Comparison of ENCODE assay signal across 16 cellular contexts in genomic region chr7:37411444-37412034, GRCh38. TPM values are rescaled to one million over a fixed set of nuclear protein-coding genes. Genes with fewer than 3 reads are reported as not detected.
DNase-seq lines count a peak whose midpoint lies in the region; ATAC-seq, FAIRE-seq and TF ChIP-seq lines count a peak whose summit lies in the region.
"Had no signal": no experiment of that assay in that cellular context is flagged by ENCODE, and none has a peak within 500 bp of the region (broad histone marks: within the 10 kb centered on the region; RNA-seq: fewer than 3 reads in every experiment).

No MANE protein-coding gene starts in this region.

- ATAC-seq in K562: no peak
- ATAC-seq: Right ventricle myocardium inferior; stimulated activated naive B cell treated with anti-CD40 and anti-IgM and Interleukin-4, amounts not matched to agents 10 μg/mL and 1 μg/mL and 100 μg/mL, for 72 hours had no signal

- H4K8ac ChIP-seq in mesenchymal stem cell (ENCODE audit: low read length): no peak overlapping the region

- peaks cover 48% of the 10 kb centered on the region for H3K4me1 ChIP-seq in CD4-positive, alpha-beta memory T cell (ENCODE audit: insufficient read depth, low read length)
- no peaks in the 10 kb centered on the region for H3K4me1 ChIP-seq in K562 (replicated peaks in 1 of 2; ENCODE audit: control insufficient read depth in 2 of 2, insufficient read depth in 2 of 2, low read length in 2 of 2)
- no peaks in the 10 kb centered on the region for H3K4me1 ChIP-seq in mesenchymal stem cell (ENCODE audit: control insufficient read depth, insufficient read depth, low read depth, low read length)
- H3K4me1 ChIP-seq in kidney (ENCODE audit: control insufficient read depth in 1 of 2, insufficient read depth in 1 of 2, low read depth in 1 of 2, low read length in 2 of 2): peaks cover 0 to 8% of the 10 kb centered on the region in 2 donors
- H3K4me1 ChIP-seq: colonic mucosa had no signal

- H4K20me1 ChIP-seq in K562 (replicated peaks; ENCODE audit: control insufficient read depth, insufficient read depth, low read length): no peaks in the 10 kb centered on the region

- no TSS peak for BruUV-seq in K562 (replicated peaks; lab: Mats Ljungman, UMichigan)

- H2BK15ac ChIP-seq in mesenchymal stem cell (ENCODE audit: low read depth, poor library complexity, severe bottlenecking): no peak overlapping the region

- no peaks in the 10 kb centered on the region for H3K79me1 ChIP-seq in mesenchymal stem cell (replicated peaks; ENCODE audit: low read length, poor library complexity, severe bottlenecking)

- H3K4ac ChIP-seq in mesenchymal stem cell (ENCODE audit: low read depth in 1 of 2, low read length in 2 of 2): no peak overlapping the region

- no peaks in the 10 kb centered on the region for H3K36me3 ChIP-seq in CD4-positive, alpha-beta memory T cell (ENCODE audit: insufficient read depth, low read length)
- H3K36me3 ChIP-seq in K562 (ENCODE audit: control insufficient read depth, insufficient read depth, low read length): no peaks in the 10 kb centered on the region
- H3K36me3 ChIP-seq in mesenchymal stem cell (ENCODE audit: control insufficient read depth in 1 of 2, insufficient read depth in 2 of 2, low read depth in 1 of 2, low read length in 2 of 2): no peaks in the 10 kb centered on the region
- H3K36me3 ChIP-seq in kidney (ENCODE audit: control insufficient read depth in 1 of 2, insufficient read depth in 2 of 2, low read length in 2 of 2): no peaks in the 10 kb centered on the region
- H3K36me3 ChIP-seq: colonic mucosa, lower lobe of right lung had no signal

- intact Hi-C loops in CD4-positive, alpha-beta memory T cell (cut with micrococcal nuclease): loop anchor here (2.0 to 5.0 kb wide), 2 partner anchors 29 to 44 kb away; no protein-coding TSS in a partner anchor
- intact Hi-C loops in K562 (cut with micrococcal nuclease) (no loop called here), kidney (cut with DNase I) (no loop called here)

- TF ChIP-seq POLR2A in K562 (conservative IDR thresholded peaks at IDR 0.05): no peak

- H3K4me3 ChIP-seq in CD4-positive, alpha-beta memory T cell (ENCODE audit: low read length in 2 of 2): no peak overlapping the region
- H3K4me3 ChIP-seq in K562 (no peak overlapping the region), mesenchymal stem cell (ENCODE audit: insufficient read depth in 1 of 2, low read depth in 1 of 2, low read length in 2 of 2) (no peak overlapping the region), kidney (ENCODE audit: low read length in 2 of 2) (no peak overlapping the region)
- H3K4me3 ChIP-seq: colonic mucosa, lower lobe of right lung had no signal

- in situ Hi-C loops in K562 (cut with MboI): no loop called here

- TF ChIP-seq CTCF in K562 (IDR thresholded peaks at IDR 0.05 in 2 of 3, conservative IDR thresholded peaks at IDR 0.05 in 1 of 3; ENCODE audit: insufficient read depth in 2 of 3, low read depth in 1 of 3, low read length in 3 of 3) (no peak), kidney (IDR thresholded peaks at IDR 0.05; ENCODE audit: borderline replicate concordance, extremely low read depth, insufficient read depth) (no peak)

- peak overlapping the region; percentile 49 for H3K27ac ChIP-seq in CD4-positive, alpha-beta memory T cell (ENCODE audit: low read depth, low read length)
- H3K27ac ChIP-seq in K562 (ENCODE audit: extremely low read depth, low read depth, low read length) (no peak overlapping the region), mesenchymal stem cell (ENCODE audit: low read length, poor library complexity, severe bottlenecking) (no peak overlapping the region), kidney (ENCODE audit: low read depth in 2 of 2, low read length in 2 of 2) (no peak overlapping the region)
- H3K27ac ChIP-seq: colonic mucosa, lower lobe of right lung had no signal

- H3K4me3 Mint-ChIP-seq in CD4-positive, alpha-beta memory T cell: peak overlapping the region in 7 of 8 donors; percentile 14 to 92 (median 68)
- no peak overlapping the region for H3K4me3 Mint-ChIP-seq in activated CD4-positive, alpha-beta T cell treated with anti-CD3 and anti-CD28 coated beads, Interleukin-2, amount 10 ng/mL, durations not matched to agents 7 days and 5 days
- H3K4me3 Mint-ChIP-seq: B cell; neural crest cell; stimulated activated naive B cell treated with anti-CD40 and anti-IgM and Interleukin-4, amounts not matched to agents 10 μg/mL and 1 μg/mL and 100 μg/mL, for 72 hours had no signal

- no peak for TF ChIP-seq RAD21 in K562 (CRISPR knock-in tag; conservative IDR thresholded peaks at IDR 0.05 in 1 of 2, IDR thresholded peaks at IDR 0.05 in 1 of 2)

- no peaks in the 10 kb centered on the region for H3K27me3 Mint-ChIP-seq in CD4-positive, alpha-beta memory T cell
- H3K27me3 Mint-ChIP-seq in activated CD4-positive, alpha-beta T cell treated with anti-CD3 and anti-CD28 coated beads, Interleukin-2, amount 10 ng/mL, durations not matched to agents 7 days and 5 days: no peaks in the 10 kb centered on the region
- H3K27me3 Mint-ChIP-seq: B cell; stimulated activated naive B cell treated with anti-CD40 and anti-IgM and Interleukin-4, amounts not matched to agents 10 μg/mL and 1 μg/mL and 100 μg/mL, for 72 hours had no signal

- no peak overlapping the region for H2BK5ac ChIP-seq in mesenchymal stem cell (ENCODE audit: low read depth, low read length, poor library complexity, severe bottlenecking)

- POLR2A ChIA-PET in CD4-positive, alpha-beta memory T cell (lab: Charles Lee; ENCODE audit: partially characterized antibody): interaction anchor here (1.0 to 11.3 kb wide), 3 partner anchors 30 to 102 kb away, joined by 5 to 98 read pairs (median 5); partner anchors contain the start of gene ELMO1
- POLR2A ChIA-PET in activated CD4-positive, alpha-beta T cell treated with anti-CD3 and anti-CD28 coated beads, Interleukin-2, amount 10 ng/mL, durations not matched to agents 7 days and 5 days (lab: Charles Lee): no interaction called here
- POLR2A ChIA-PET in K562 (lab: Yijun Ruan, JAX): interaction anchor here (0.7 kb wide), 1 partner anchor 18 kb away, joined by 3 read pairs; no protein-coding TSS in a partner anchor

- H3K9ac ChIP-seq in K562 (ENCODE audit: insufficient read depth in 1 of 2, low read depth in 2 of 2, low read length in 2 of 2) (no peak overlapping the region), mesenchymal stem cell (ENCODE audit: low read length) (no peak overlapping the region), kidney (ENCODE audit: low read length in 2 of 2) (no peak overlapping the region)

- TF ChIP-seq EP300 in K562 (IDR thresholded peaks at IDR 0.05; ENCODE audit: low read length): no peak

- no peaks in the 10 kb centered on the region for H3K9me3 ChIP-seq in CD4-positive, alpha-beta memory T cell (ENCODE audit: control insufficient read depth in 1 of 2, low read length in 2 of 2)
- H3K9me3 ChIP-seq in K562 (replicated peaks; ENCODE audit: control insufficient read depth, insufficient read depth, low read depth, low read length) (no peaks in the 10 kb centered on the region), mesenchymal stem cell (ENCODE audit: control insufficient read depth, low read length) (no peaks in the 10 kb centered on the region), kidney (ENCODE audit: control insufficient read depth in 1 of 2, low read length in 2 of 2) (no peaks in the 10 kb centered on the region)
- H3K9me3 ChIP-seq: colonic mucosa, lower lobe of right lung had no signal

- H3K4me1 Mint-ChIP-seq in CD4-positive, alpha-beta memory T cell: peaks cover 51 to 65% (median 60%) of the 10 kb centered on the region in 4 donors
- peaks cover 64% of the 10 kb centered on the region for H3K4me1 Mint-ChIP-seq in activated CD4-positive, alpha-beta T cell treated with anti-CD3 and anti-CD28 coated beads, Interleukin-2, amount 10 ng/mL, durations not matched to agents 7 days and 5 days

- no peak overlapping the region for H3K23ac ChIP-seq in mesenchymal stem cell (ENCODE audit: low read length in 2 of 2)

- H3K36me3 Mint-ChIP-seq in CD4-positive, alpha-beta memory T cell: peaks cover 12% of the 10 kb centered on the region in 2 donors
- peaks cover 21% of the 10 kb centered on the region for H3K36me3 Mint-ChIP-seq in activated CD4-positive, alpha-beta T cell treated with anti-CD3 and anti-CD28 coated beads, Interleukin-2, amount 10 ng/mL, durations not matched to agents 7 days and 5 days (ENCODE audit: low read depth)

- CTCF ChIA-PET in CD4-positive, alpha-beta memory T cell (lab: Charles Lee; ENCODE audit: partially characterized antibody): interaction anchor here (1.1 to 5.8 kb wide), 2 partner anchors 10 to 37 kb away, joined by 3 to 35 read pairs; partner anchors contain the start of gene ELMO1
- CTCF ChIA-PET in activated CD4-positive, alpha-beta T cell treated with anti-CD3 and anti-CD28 coated beads, Interleukin-2, amount 10 ng/mL, durations not matched to agents 7 days and 5 days (lab: Charles Lee): no interaction called here
- CTCF ChIA-PET in K562 (lab: Yijun Ruan, JAX; ENCODE audit: low intra/inter-chr PET ratio): no interaction called here

- no peaks in the 10 kb centered on the region for H3K79me2 ChIP-seq in K562 (ENCODE audit: control insufficient read depth, insufficient read depth, low read length)

- WGBS in K562 (ENCODE audit: insufficient coverage, low coverage, missing lambda C conversion rate): 20% methylated on average over 4 of the region's 4 CpGs
- 79% methylated on average over 3 of the region's 4 CpGs for WGBS in mesenchymal stem cell

- peak overlapping the region; percentile 72 to 93 (median 90) for H3K27ac Mint-ChIP-seq in CD4-positive, alpha-beta memory T cell
- H3K27ac Mint-ChIP-seq in activated CD4-positive, alpha-beta T cell treated with anti-CD3 and anti-CD28 coated beads, Interleukin-2, amount 10 ng/mL, durations not matched to agents 7 days and 5 days: peak overlapping the region; percentile 83

- no peak overlapping the region for H3K4me2 ChIP-seq in K562 (ENCODE audit: insufficient read depth, low read length)
- no peak overlapping the region for H3K4me2 ChIP-seq in mesenchymal stem cell (ENCODE audit: low read length, poor library complexity, severe bottlenecking)

- FAIRE-seq in K562 (lab: Jason Lieb, UNC): no peak
- FAIRE-seq in kidney (lab: Jason Lieb, UNC): no peak
- FAIRE-seq: TTC549 had no signal

- H3K14ac ChIP-seq in mesenchymal stem cell (ENCODE audit: low read length in 2 of 2): no peak overlapping the region

- H3K27me3 ChIP-seq in CD4-positive, alpha-beta memory T cell (ENCODE audit: insufficient read depth, low read length): no peaks in the 10 kb centered on the region
- H3K27me3 ChIP-seq in K562 (ENCODE audit: control insufficient read depth in 2 of 2, insufficient read depth in 2 of 2, low read length in 2 of 2) (no peaks in the 10 kb centered on the region), mesenchymal stem cell (ENCODE audit: control insufficient read depth in 1 of 2, insufficient read depth in 1 of 2, low read length in 2 of 2) (no peaks in the 10 kb centered on the region)
- H3K27me3 ChIP-seq: colonic mucosa had no signal

- H3K18ac ChIP-seq in mesenchymal stem cell (ENCODE audit: low read depth in 1 of 2, low read length in 2 of 2): no peak overlapping the region

- H4K91ac ChIP-seq in mesenchymal stem cell (ENCODE audit: low read length): no peak overlapping the region

- no peak overlapping the region for H2BK120ac ChIP-seq in mesenchymal stem cell (ENCODE audit: low read depth, low read length)

- DNase-seq in CD4-positive, alpha-beta memory T cell: peak in 1 of 5 donors; percentile 49
- DNase-seq in activated CD4-positive, alpha-beta T cell treated with anti-CD3 and anti-CD28 coated beads, Interleukin-2, amount 10 ng/mL, durations not matched to agents 7 days and 5 days: no peak
- no peak for DNase-seq in K562 (ENCODE audit: extremely low read depth in 1 of 4, low spot score in 3 of 4)
- DNase-seq in stimulated activated CD4-positive, alpha-beta T cell treated with anti-CD3 and anti-CD28 coated beads, Interleukin-4, amount 100 ng/mL, for 4 hours: peak; percentile 35 to 81
- DNase-seq in NK-92 (lab: John Stamatoyannopoulos, UW; ENCODE audit: unreplicated experiment): no peak
- DNase-seq in GM03348 (ENCODE audit: low spot score): no peak
- DNase-seq in mesenchymal stem cell: no peak
- no peak for DNase-seq in kidney
- DNase-seq: colonic mucosa; lower lobe of right lung; NCI-H1694; stimulated activated naive B cell treated with anti-CD40 and anti-IgM and Interleukin-4, amounts not matched to agents 10 μg/mL and 1 μg/mL and 100 μg/mL, for 72 hours had no signal

- no peak overlapping the region for H2BK12ac ChIP-seq in mesenchymal stem cell (ENCODE audit: low read length in 2 of 2)

- H3K9me1 ChIP-seq in K562 (ENCODE audit: control insufficient read depth, insufficient read depth, low read length): no peaks in the 10 kb centered on the region

- peaks cover 0 to 2% (median 0%) of the 10 kb centered on the region in 8 donors for H3K9me3 Mint-ChIP-seq in CD4-positive, alpha-beta memory T cell
- peaks cover 8% of the 10 kb centered on the region for H3K9me3 Mint-ChIP-seq in activated CD4-positive, alpha-beta T cell treated with anti-CD3 and anti-CD28 coated beads, Interleukin-2, amount 10 ng/mL, durations not matched to agents 7 days and 5 days

- H2AK5ac ChIP-seq in mesenchymal stem cell (ENCODE audit: low read length, severe bottlenecking): no peak overlapping the region

- H2AFZ ChIP-seq in K562 (ENCODE audit: low read depth, low read length): peak overlapping the region; percentile 8; the same call in 1 of the 2 replicates
- no peak overlapping the region for H2AFZ ChIP-seq in mesenchymal stem cell (ENCODE audit: low read depth, low read length)

RNA-seq across cellular contexts. Expression of gene ELMO1, which starts 37.1 kb away (rescaled TPM):
- 100 to 1,000 TPM; 123 to 131 TPM for total RNA-seq in CD4-positive, alpha-beta memory T cell
- 10 to 100 TPM; 45.1 to 99.4 TPM for polyA plus RNA-seq in CD4-positive, alpha-beta memory T cell
- 100 to 1,000 TPM in 1 of 2 experiments, 10 to 100 TPM in 1; 99.8 to 142 TPM for total RNA-seq in activated CD4-positive, alpha-beta T cell treated with anti-CD3 and anti-CD28 coated beads, Interleukin-2, amount 10 ng/mL, durations not matched to agents 7 days and 5 days
- 4.3 and 9.1 TPM in 2 replicates for total RNA-seq in K562 (2011; cell fraction: chromatin; rRNA removed; ENCODE audit: low replicate concordance)
- total RNA-seq in K562 (2011; cell fraction: nucleolus; rRNA removed): 3.7 and 3.8 TPM in 2 replicates
- total RNA-seq in K562 (2011; cell fraction: nucleoplasm; rRNA removed): 2.8 and 5.2 TPM in 2 replicates
- total RNA-seq in K562 (2014; rRNA removed) (2.4 and 3.8 TPM in 2 replicates), K562 (2014; rRNA removed; fragmentation: Illumina TruSeq; extraction: Trizol) (3.6 and 4.3 TPM in 2 replicates), K562 (2015; rRNA removed; fragmentation: Illumina TruSeq; extraction: Trizol) (5.4 and 7.0 TPM in 2 replicates), K562 (2021) (5.3 and 5.5 TPM in 2 replicates), kidney (35.4 TPM)
- polyA plus RNA-seq in K562 (2011; rRNA removed) (0.36 and 0.64 TPM in 2 replicates), K562 (2014; fragmentation: Illumina TruSeq; extraction: Trizol) (6.3 and 7.2 TPM in 2 replicates), K562 (2014; fragmentation: Nextera tagmentation; extraction: Ambion mirVana) (1 to 10 TPM; 2.5 to 3.0 TPM), K562 (2014; rRNA removed) (3.8 and 6.8 TPM in 2 replicates), kidney (ENCODE audit: insufficient read depth, low read depth, low replicate concordance) (6.0 TPM)
- polyA plus RNA-seq in K562 (2011; cell fraction: cytosol; rRNA removed): 0.28 and 0.80 TPM in 2 replicates
- 0.20 and 1.2 TPM in 2 replicates for polyA plus RNA-seq in K562 (2011; cell fraction: nucleus; rRNA removed)
- polyA plus RNA-seq in K562 (2012): 4.1 and 5.1 TPM in 2 replicates
- polyA minus RNA-seq in K562 (2011; rRNA and poly(A)+ RNA removed): 1.1 and 2.8 TPM in 2 replicates
- 0.46 and 1.2 TPM in 2 replicates for polyA minus RNA-seq in K562 (2011; cell fraction: cytosol; rRNA and poly(A)+ RNA removed)
- polyA minus RNA-seq in K562 (2011; cell fraction: nucleus; rRNA and poly(A)+ RNA removed): 1.9 and 2.0 TPM in 2 replicates
- 0.25 TPM for polyA plus RNA-seq in mesenchymal stem cell (2013, experiment 1 of 2)
- polyA plus RNA-seq in mesenchymal stem cell (2013, experiment 2 of 2): 0.26 TPM

Comparison
In these comparisons a context has a peak if more than half of its experiments do, and no peak if none do; other contexts are left out.
1. DNase-seq: peak in stimulated activated CD4-positive, alpha-beta T cell treated with anti-CD3 and anti-CD28 coated beads, Interleukin-4, amount 100 ng/mL, for 4 hours (2 of 2); none in activated CD4-positive, alpha-beta T cell treated with anti-CD3 and anti-CD28 coated beads, Interleukin-2, amount 10 ng/mL, durations not matched to agents 7 days and 5 days (single experiment), K562 (0 of 4), NK-92 (single experiment), GM03348 (single experiment), mesenchymal stem cell (single experiment) and kidney (single experiment).